ENCODE assay signal across 8 cellular contexts in genomic region chr3:75435779-75436376, GRCh38.
DNase-seq lines count a peak whose midpoint lies in the region; ATAC-seq, FAIRE-seq and TF ChIP-seq lines count a peak whose summit lies in the region.
"Not testable (repeated sequence)": the region's sequence is repeated elsewhere in the genome, so short reads cannot be mapped to it uniquely, and the experiment has no call there.

No MANE protein-coding gene starts in this region.

- not testable (repeated sequence) for H3K27me3 Mint-ChIP-seq in activated T-cell treated with anti-CD3 and anti-CD28 coated beads, Interleukin-2, amount 50 U/mL, for 4 hours (ENCODE audit: low read depth); effector memory CD8-positive, alpha-beta T cell

- not testable (repeated sequence) for H3K27me3 ChIP-seq in ACC112 (ENCODE audit: insufficient read depth, low read length); NT2/D1 (ENCODE audit: insufficient read depth, insufficient read length); layer of hippocampus (ENCODE audit: control insufficient read depth, insufficient read depth, low read length)

- H2AFZ ChIP-seq in ACC112 (ENCODE audit: low read length, unreplicated experiment) = peak overlapping the region; percentile 22

- FAIRE-seq in GM12892 (lab: Jason Lieb, UNC) = not testable (repeated sequence)

- not testable (repeated sequence) for TF ChIP-seq POLR2A in GM12892 (IDR thresholded peaks at IDR 0.05; ENCODE audit: low read depth, low read length)

- peak overlapping the region; percentile 80 for H3K4me3 ChIP-seq in ACC112 (ENCODE audit: low read depth, low read length)
- peak overlapping the region; percentile 51 for H3K4me3 ChIP-seq in NT2/D1 (ENCODE audit: insufficient read length, low read depth)

- H3K36me3 ChIP-seq in ACC112 (ENCODE audit: insufficient read depth, low read length); NT2/D1 (ENCODE audit: insufficient read depth, insufficient read length, low read length): not testable (repeated sequence)

- H3K4me1 Mint-ChIP-seq in activated T-cell treated with anti-CD3 and anti-CD28 coated beads, Interleukin-2, amount 50 U/mL, for 4 hours (ENCODE audit: low read depth) = not testable (repeated sequence)
- peaks cover 8 to 20% of the 10 kb centered on the region in 2 donors for H3K4me1 Mint-ChIP-seq in effector memory CD8-positive, alpha-beta T cell (ENCODE audit: low read depth in 2 of 2)

- H3K36me3 Mint-ChIP-seq in activated T-cell treated with anti-CD3 and anti-CD28 coated beads, Interleukin-2, amount 50 U/mL, for 4 hours (ENCODE audit: insufficient read depth); effector memory CD8-positive, alpha-beta T cell (ENCODE audit: insufficient read depth): not testable (repeated sequence)

- peaks cover 18% of the 10 kb centered on the region for H3K4me1 ChIP-seq in ACC112 (ENCODE audit: control insufficient read depth, insufficient read depth, low read length, unreplicated experiment)
- H3K4me1 ChIP-seq in NT2/D1 (ENCODE audit: insufficient read depth, insufficient read length) = not testable (repeated sequence)

- ATAC-seq in activated T-cell treated with anti-CD3 and anti-CD28 coated beads, Interleukin-2, amount 50 U/mL, for 4 hours; effector memory CD8-positive, alpha-beta T cell (replicated peaks): not testable (repeated sequence)

- H3K9me3 Mint-ChIP-seq in activated T-cell treated with anti-CD3 and anti-CD28 coated beads, Interleukin-2, amount 50 U/mL, for 4 hours; effector memory CD8-positive, alpha-beta T cell: not testable (repeated sequence)

- in situ Hi-C loops in KBM-7 (cut with MboI; ENCODE audit: low pct_unique_long_range_greater_than_20kb, low sequenced_read_pairs) = not testable (repeated sequence)

- H3K27ac Mint-ChIP-seq in effector memory CD8-positive, alpha-beta T cell = peak overlapping the region; percentile 94

- H3K79me2 ChIP-seq in ACC112 (ENCODE audit: control insufficient read depth, insufficient read depth, low read length, unreplicated experiment) = not testable (repeated sequence)

- DNase-seq in GM12892 (ENCODE audit: insufficient read length) (peak; percentile 33), KBM-7 (peak; percentile 86), NT2/D1 (ENCODE audit: low read depth, low spot score) (peak; percentile 97), renal cortical epithelial cell (ENCODE audit: low read depth) (peak; percentile 69)
- not testable (repeated sequence) for DNase-seq in activated T-cell treated with anti-CD3 and anti-CD28 coated beads, Interleukin-2, amount 50 U/mL, for 4 hours; effector memory CD8-positive, alpha-beta T cell

- H3K27ac ChIP-seq in ACC112 (ENCODE audit: low read depth, low read length) (peak overlapping the region; percentile 62; the same call in 1 of the 2 replicates), layer of hippocampus (ENCODE audit: low read depth, low read length) (peak overlapping the region; percentile 77)

- H3K4me3 Mint-ChIP-seq in activated T-cell treated with anti-CD3 and anti-CD28 coated beads, Interleukin-2, amount 50 U/mL, for 4 hours = peak overlapping the region; percentile 99
- H3K4me3 Mint-ChIP-seq in effector memory CD8-positive, alpha-beta T cell = peak overlapping the region; percentile 89 to 99

- not testable (repeated sequence) for H3K9me3 ChIP-seq in NT2/D1 (ENCODE audit: insufficient read depth, low read length)

- H3K9ac ChIP-seq in NT2/D1 (ENCODE audit: insufficient read length, low read depth) = peak overlapping the region; percentile 67
